ENCODE assay signal across 8 cellular contexts in genomic region chr21:17612023-17612564, GRCh38. TPM values are rescaled to one million over a fixed set of nuclear protein-coding genes. Genes with fewer than 3 reads are reported as not detected.
DNase-seq lines count a peak whose midpoint lies in the region; ATAC-seq and TF ChIP-seq lines count a peak whose summit lies in the region.

No MANE protein-coding gene starts in this region.

- H3K4me3 ChIP-seq in WERI-Rb-1 (ENCODE audit: low read depth, low read length): peak overlapping the region; percentile 99
- H3K4me3 ChIP-seq in ectodermal cell (ENCODE audit: insufficient read depth, low read depth, low read length): peak overlapping the region; percentile 89
- H3K4me3 ChIP-seq in lung: peak overlapping the region; percentile 91

- H3K36me3 ChIP-seq in WERI-Rb-1: peaks cover 33% of the 10 kb centered on the region
- peaks cover 9% of the 10 kb centered on the region for H3K36me3 ChIP-seq in ectodermal cell (ENCODE audit: control insufficient read depth, insufficient read depth, low read length)
- peaks cover 0 to 4% of the 10 kb centered on the region in 2 donors for H3K36me3 ChIP-seq in lung (ENCODE audit: control insufficient read depth in 2 of 2, insufficient read depth in 2 of 2, low read length in 2 of 2)

- DNase-seq in AG08396 (ENCODE audit: low spot score) (peak; percentile 51), WERI-Rb-1 (peak; percentile 18), lung (ENCODE audit: low spot score) (peak; percentile 70), cerebellar nuclear complex (lab: John Stamatoyannopoulos, UW) (no peak)
- DNase-seq in stimulated activated CD8-positive, alpha-beta memory T cell treated with anti-CD3 and anti-CD28 coated beads, Interleukin-15, amount 100 ng/mL, for 48 hours (ENCODE audit: low read depth in 2 of 2): peak; percentile 5

- H3K9me3 ChIP-seq in WERI-Rb-1 (ENCODE audit: severe bottlenecking): peaks cover 4% of the 10 kb centered on the region
- H3K9me3 ChIP-seq in ectodermal cell (ENCODE audit: control insufficient read depth, low read length): no peaks in the 10 kb centered on the region
- H3K9me3 ChIP-seq in lung (ENCODE audit: control insufficient read depth in 2 of 2, insufficient read depth in 1 of 2, low read length in 1 of 2): no peaks in the 10 kb centered on the region

- H3K4me1 ChIP-seq in ectodermal cell (ENCODE audit: control insufficient read depth, insufficient read depth, low read length) (peaks cover 5% of the 10 kb centered on the region), lung (ENCODE audit: control insufficient read depth in 2 of 2, insufficient read depth in 2 of 2, low read length in 2 of 2) (peaks cover 2 to 3% of the 10 kb centered on the region in 2 donors)

- ATAC-seq in GM19328 (IDR thresholded peaks at IDR 0.05; ENCODE audit: unreplicated experiment) (peak; percentile 2), HG03439 (IDR thresholded peaks at IDR 0.05; ENCODE audit: unreplicated experiment) (peak; percentile 8), lung (ENCODE audit: insufficient read depth, low FRiP score) (peak; percentile 41)

- TF ChIP-seq CTCF in WERI-Rb-1 (IDR thresholded peaks at IDR 0.05; ENCODE audit: low read depth, low read length) (no peak), lung (IDR thresholded peaks at IDR 0.05; ENCODE audit: control extremely low read depth, extremely low read depth) (no peak)

- H3K27ac ChIP-seq in WERI-Rb-1: peak overlapping the region; percentile 86
- no peak overlapping the region for H3K27ac ChIP-seq in ectodermal cell (ENCODE audit: insufficient read depth, low read depth, low read length, poor library complexity, severe bottlenecking)
- peak overlapping the region; percentile 74 to 96 for H3K27ac ChIP-seq in lung (ENCODE audit: low read depth in 1 of 2, low read length in 1 of 2)

- WGBS in ectodermal cell, 2 experiments: 0% methylated on average over 50 of the region's 50 CpGs
- 0 to 1% methylated on average over 49 to 50 of the region's 50 CpGs for WGBS in lung, 2 donors

- H3K27me3 ChIP-seq in WERI-Rb-1 (ENCODE audit: insufficient read depth, low read depth, severe bottlenecking): no peaks in the 10 kb centered on the region
- peaks cover 13% of the 10 kb centered on the region for H3K27me3 ChIP-seq in ectodermal cell (ENCODE audit: control insufficient read depth, insufficient read depth, low read length, poor library complexity, severe bottlenecking)
- no peaks in the 10 kb centered on the region for H3K27me3 ChIP-seq in lung (ENCODE audit: control insufficient read depth, insufficient read depth)

RNA-seq across cellular contexts. Expression of gene BTG3, which starts 0.6 kb away (rescaled TPM):
- polyA plus RNA-seq in ectodermal cell (2013, experiment 1 of 4): 27.8 TPM
- 25.9 TPM for polyA plus RNA-seq in ectodermal cell (2013, experiment 2 of 4)
- 28.2 TPM for polyA plus RNA-seq in ectodermal cell (2013, experiment 3 of 4)
- 31.2 TPM for polyA plus RNA-seq in ectodermal cell (2013, experiment 4 of 4)
- total RNA-seq in lung: 100 to 1,000 TPM in 1 of 2 donors, 10 to 100 TPM in 1; 47.9 to 120 TPM
- 10 to 100 TPM; 60.4 to 85.5 TPM for polyA plus RNA-seq in lung

Comparison
In these comparisons a context has a peak if more than half of its experiments do, and no peak if none do; other contexts are left out.
1. DNase-seq: peak in AG08396 (single experiment), WERI-Rb-1 (single experiment), lung (single experiment) and stimulated activated CD8-positive, alpha-beta memory T cell treated with anti-CD3 and anti-CD28 coated beads, Interleukin-15, amount 100 ng/mL, for 48 hours (2 of 2); none in cerebellar nuclear complex (0 of 2).
2. Peak in every context shown above with its lines, with median percentiles within 50 percentile points of each other: ATAC-seq and H3K4me3 ChIP-seq.